8 cellular contexts compared by ENCODE assay signal in genomic region chr11:269146-269890, GRCh38. TPM values are rescaled to one million over a fixed set of nuclear protein-coding genes. Genes with fewer than 3 reads are reported as not detected.
A peak's percentile ranks its signal among the peaks of the same experiment; 100 is the strongest.
DNase-seq lines count a peak whose midpoint lies in the region; ATAC-seq, FAIRE-seq and TF ChIP-seq lines count a peak whose summit lies in the region.

No MANE protein-coding gene starts in this region.

- TF ChIP-seq CTCF in GM13977 (IDR thresholded peaks at IDR 0.05; ENCODE audit: extremely low read depth, insufficient read depth, missing control alignments): no peak
- no peak for TF ChIP-seq CTCF in kidney (IDR thresholded peaks at IDR 0.05; ENCODE audit: borderline replicate concordance, extremely low read depth, insufficient read depth)

- peak overlapping the region; percentile 88 for H3K4me3 Mint-ChIP-seq in activated T-helper 1 cell treated with anti-CD3 and anti-CD28 coated beads, Interleukin-12 subunit alpha, Interleukin-12 subunit beta, Interleukin-2, Interleukin-4 antibody, amounts not matched to agents 30 ng/mL and 10 ng/mL and 1 ng/mL, durations not matched to agents 14 hours and 24 hours and 36 hours

- no peaks in the 10 kb centered on the region for H3K9me3 ChIP-seq in kidney (ENCODE audit: control insufficient read depth in 1 of 2, low read length in 2 of 2)
- H3K9me3 ChIP-seq in thymus (ENCODE audit: control insufficient read depth): no peaks in the 10 kb centered on the region

- H3K36me3 ChIP-seq in kidney (ENCODE audit: control insufficient read depth in 1 of 2, insufficient read depth in 2 of 2, low read length in 2 of 2) (no peaks in the 10 kb centered on the region), thymus (ENCODE audit: control insufficient read depth, insufficient read depth) (peaks cover 3% of the 10 kb centered on the region)

- H3K36me3 Mint-ChIP-seq in activated T-helper 1 cell treated with anti-CD3 and anti-CD28 coated beads, Interleukin-12 subunit alpha, Interleukin-12 subunit beta, Interleukin-2, Interleukin-4 antibody, amounts not matched to agents 30 ng/mL and 10 ng/mL and 1 ng/mL, durations not matched to agents 14 hours and 24 hours and 36 hours (ENCODE audit: low read depth): peaks cover 1% of the 10 kb centered on the region

- DNase-seq in GM13977 (ENCODE audit: low spot score) (peak; percentile 76), LHCN-M2 (ENCODE audit: low read depth) (peak; percentile 42), kidney (peak; percentile 39), GM19240 (ENCODE audit: insufficient read length, low spot score) (no peak), cerebellum (ENCODE audit: low spot score) (no peak)
- peak; percentile 53 for DNase-seq in activated T-helper 1 cell treated with anti-CD3 and anti-CD28 coated beads, Interleukin-12 subunit alpha, Interleukin-12 subunit beta, Interleukin-2, Interleukin-4 antibody, amounts not matched to agents 30 ng/mL and 10 ng/mL and 1 ng/mL, durations not matched to agents 14 hours and 24 hours and 36 hours (ENCODE audit: low spot score)

- H3K27me3 Mint-ChIP-seq in activated T-helper 1 cell treated with anti-CD3 and anti-CD28 coated beads, Interleukin-12 subunit alpha, Interleukin-12 subunit beta, Interleukin-2, Interleukin-4 antibody, amounts not matched to agents 30 ng/mL and 10 ng/mL and 1 ng/mL, durations not matched to agents 14 hours and 24 hours and 36 hours (ENCODE audit: insufficient read depth): peaks cover 6% of the 10 kb centered on the region

- peaks cover 31% of the 10 kb centered on the region for H3K4me1 Mint-ChIP-seq in activated T-helper 1 cell treated with anti-CD3 and anti-CD28 coated beads, Interleukin-12 subunit alpha, Interleukin-12 subunit beta, Interleukin-2, Interleukin-4 antibody, amounts not matched to agents 30 ng/mL and 10 ng/mL and 1 ng/mL, durations not matched to agents 14 hours and 24 hours and 36 hours (ENCODE audit: low read depth)

- peak; percentile 69 for ATAC-seq in GM21825 (IDR thresholded peaks at IDR 0.05; ENCODE audit: unreplicated experiment)

- FAIRE-seq in kidney (lab: Jason Lieb, UNC): no peak

- no peak overlapping the region for H3K9ac ChIP-seq in kidney (ENCODE audit: low read length in 2 of 2)

- H3K27ac ChIP-seq in kidney (ENCODE audit: low read depth in 2 of 2, low read length in 2 of 2) (peak overlapping the region in 1 of 2 donors; percentile 56), thymus (ENCODE audit: low read depth) (peak overlapping the region; percentile 97)

- no peaks in the 10 kb centered on the region for H3K27me3 ChIP-seq in thymus (ENCODE audit: control insufficient read depth, insufficient read depth)

- in situ Hi-C loops in GM13977 (cut with MboI; ENCODE audit: low pct_unique_long_range_greater_than_20kb, low sequenced_read_pairs, unreplicated experiment): no loop called here

- H3K4me1 ChIP-seq in kidney (ENCODE audit: control insufficient read depth in 1 of 2, insufficient read depth in 1 of 2, low read depth in 1 of 2, low read length in 2 of 2) (peaks cover 0 to 2% of the 10 kb centered on the region in 2 donors), thymus (ENCODE audit: control insufficient read depth, insufficient read depth, low read length) (peaks cover 12% of the 10 kb centered on the region)

- WGBS in thymus: 8% methylated on average over 21 of the region's 21 CpGs

- peak overlapping the region; percentile 97 for H3K27ac Mint-ChIP-seq in activated T-helper 1 cell treated with anti-CD3 and anti-CD28 coated beads, Interleukin-12 subunit alpha, Interleukin-12 subunit beta, Interleukin-2, Interleukin-4 antibody, amounts not matched to agents 30 ng/mL and 10 ng/mL and 1 ng/mL, durations not matched to agents 14 hours and 24 hours and 36 hours

- intact Hi-C loops in activated T-helper 1 cell treated with anti-CD3 and anti-CD28 coated beads, Interleukin-12 subunit alpha, Interleukin-12 subunit beta, Interleukin-2, Interleukin-4 antibody, amounts not matched to agents 30 ng/mL and 10 ng/mL and 1 ng/mL, durations not matched to agents 14 hours and 24 hours and 36 hours (cut with micrococcal nuclease): loop anchor here (1.0 to 5.0 kb wide), 12 partner anchors 8 to 528 kb away; partner anchors contain the start of genes BET1L, PGGHG, PHRF1 and PSMD13
- intact Hi-C loops in kidney (cut with DNase I): no loop called here

- H3K4me3 ChIP-seq in kidney (ENCODE audit: low read length in 2 of 2) (peak overlapping the region; percentile 17 to 28), thymus (ENCODE audit: low read length) (peak overlapping the region; percentile 58)

- H3K9me3 Mint-ChIP-seq in activated T-helper 1 cell treated with anti-CD3 and anti-CD28 coated beads, Interleukin-12 subunit alpha, Interleukin-12 subunit beta, Interleukin-2, Interleukin-4 antibody, amounts not matched to agents 30 ng/mL and 10 ng/mL and 1 ng/mL, durations not matched to agents 14 hours and 24 hours and 36 hours: no peaks in the 10 kb centered on the region

RNA-seq across cellular contexts. Expression of gene NLRP6, which starts 8.9 kb away (rescaled TPM):
- total RNA-seq in LHCN-M2 (2014; rRNA removed): not detected in 2 replicates
- polyA plus RNA-seq in LHCN-M2 (2012): not detected
- 4.9 and 5.2 TPM in 2 replicates for total RNA-seq in activated T-helper 1 cell treated with anti-CD3 and anti-CD28 coated beads, Interleukin-12 subunit alpha, Interleukin-12 subunit beta, Interleukin-2, Interleukin-4 antibody, amounts not matched to agents 30 ng/mL and 10 ng/mL and 1 ng/mL, durations not matched to agents 14 hours and 24 hours and 36 hours
- 1.6 TPM for total RNA-seq in kidney
- polyA plus RNA-seq in kidney (ENCODE audit: insufficient read depth, low read depth, low replicate concordance): 0.32 TPM
- 2.2 TPM for polyA plus RNA-seq in thymus
- not detected for total RNA-seq in cerebellum

RNA-seq across cellular contexts. Expression of gene PGGHG, which starts 19.6 kb away (rescaled TPM):
- 5.2 and 7.6 TPM in 2 replicates for total RNA-seq in LHCN-M2 (2014; rRNA removed)
- 1.2 TPM for polyA plus RNA-seq in LHCN-M2 (2012)
- total RNA-seq in activated T-helper 1 cell treated with anti-CD3 and anti-CD28 coated beads, Interleukin-12 subunit alpha, Interleukin-12 subunit beta, Interleukin-2, Interleukin-4 antibody, amounts not matched to agents 30 ng/mL and 10 ng/mL and 1 ng/mL, durations not matched to agents 14 hours and 24 hours and 36 hours: 164 and 167 TPM in 2 replicates
- 64.1 TPM for total RNA-seq in kidney
- 16.1 TPM for polyA plus RNA-seq in kidney (ENCODE audit: insufficient read depth, low read depth, low replicate concordance)
- polyA plus RNA-seq in thymus: 900 TPM
- 1.6 TPM for total RNA-seq in cerebellum

RNA-seq across cellular contexts. Expression of gene IFITM5, which starts 30.0 kb away (rescaled TPM):
- total RNA-seq in LHCN-M2 (2014; rRNA removed) (not detected in 2 replicates), kidney (not detected), cerebellum (not detected)
- polyA plus RNA-seq in LHCN-M2 (2012): not detected
- total RNA-seq in activated T-helper 1 cell treated with anti-CD3 and anti-CD28 coated beads, Interleukin-12 subunit alpha, Interleukin-12 subunit beta, Interleukin-2, Interleukin-4 antibody, amounts not matched to agents 30 ng/mL and 10 ng/mL and 1 ng/mL, durations not matched to agents 14 hours and 24 hours and 36 hours: not detected in 2 replicates
- polyA plus RNA-seq in kidney (ENCODE audit: insufficient read depth, low read depth, low replicate concordance) (not detected), thymus (0.25 TPM)

RNA-seq across cellular contexts. Expression of gene PSMD13, which starts 32.5 kb away (rescaled TPM):
- total RNA-seq in LHCN-M2 (2014; rRNA removed) (122 and 135 TPM in 2 replicates), kidney (87.7 TPM), cerebellum (47.7 TPM)
- 171 TPM for polyA plus RNA-seq in LHCN-M2 (2012)
- 261 and 266 TPM in 2 replicates for total RNA-seq in activated T-helper 1 cell treated with anti-CD3 and anti-CD28 coated beads, Interleukin-12 subunit alpha, Interleukin-12 subunit beta, Interleukin-2, Interleukin-4 antibody, amounts not matched to agents 30 ng/mL and 10 ng/mL and 1 ng/mL, durations not matched to agents 14 hours and 24 hours and 36 hours
- polyA plus RNA-seq in kidney (ENCODE audit: insufficient read depth, low read depth, low replicate concordance) (115 TPM), thymus (192 TPM)

RNA-seq across cellular contexts. Expression of gene SIRT3, which starts 33.2 kb away (rescaled TPM):
- 7.9 and 8.6 TPM in 2 replicates for total RNA-seq in LHCN-M2 (2014; rRNA removed)
- 9.6 TPM for polyA plus RNA-seq in LHCN-M2 (2012)
- total RNA-seq in activated T-helper 1 cell treated with anti-CD3 and anti-CD28 coated beads, Interleukin-12 subunit alpha, Interleukin-12 subunit beta, Interleukin-2, Interleukin-4 antibody, amounts not matched to agents 30 ng/mL and 10 ng/mL and 1 ng/mL, durations not matched to agents 14 hours and 24 hours and 36 hours: 11.6 and 14.8 TPM in 2 replicates
- total RNA-seq in kidney: 28.3 TPM
- polyA plus RNA-seq in kidney (ENCODE audit: insufficient read depth, low read depth, low replicate concordance): 28.7 TPM
- 38.3 TPM for polyA plus RNA-seq in thymus
- total RNA-seq in cerebellum: 14.8 TPM

Comparison
In these comparisons a context has a peak if more than half of its experiments do, and no peak if none do; other contexts are left out.
1. DNase-seq: peak in GM13977 (single experiment), LHCN-M2 (single experiment), activated T-helper 1 cell treated with anti-CD3 and anti-CD28 coated beads, Interleukin-12 subunit alpha, Interleukin-12 subunit beta, Interleukin-2, Interleukin-4 antibody, amounts not matched to agents 30 ng/mL and 10 ng/mL and 1 ng/mL, durations not matched to agents 14 hours and 24 hours and 36 hours (single experiment) and kidney (single experiment); none in GM19240 (single experiment) and cerebellum (single experiment).